In genomic region chr12:48973531-48973930, GRCh38 we compare ENCODE assay signal across 22 cellular contexts. TPM values are rescaled to one million over a fixed set of nuclear protein-coding genes. Genes with fewer than 3 reads are reported as not detected.
DNase-seq lines count a peak whose midpoint lies in the region; ATAC-seq and TF ChIP-seq lines count a peak whose summit lies in the region.
"Had no signal": no experiment of that assay in that cellular context is flagged by ENCODE, and none has a peak within 500 bp of the region (broad histone marks: within the 10 kb centered on the region; RNA-seq: fewer than 3 reads in every experiment).

No MANE protein-coding gene starts in this region.

- no peak overlapping the region for H3K4ac ChIP-seq in IMR-90 (ENCODE audit: low read depth, low read length)

- H3K4me1 ChIP-seq in IMR-90 (ENCODE audit: control insufficient read depth, insufficient read depth, low read length), result peaks cover 14% of the 10 kb centered on the region
- H3K4me1 ChIP-seq in lower lobe of right lung, result peaks cover 39% of the 10 kb centered on the region

- no peak overlapping the region for H3K23ac ChIP-seq in IMR-90 (ENCODE audit: low read depth, low read length)

- no peaks in the 10 kb centered on the region for H3K9me3 Mint-ChIP-seq in activated T-cell treated with anti-CD3 and anti-CD28 coated beads, Interleukin-2, amount 50 U/mL, for 72 hours
- H3K9me3 Mint-ChIP-seq in activated CD8-positive, alpha-beta T cell treated with anti-CD3 and anti-CD28 coated beads, Interleukin-2, amount 10 ng/mL, durations not matched to agents 7 days and 5 days (ENCODE audit: insufficient read depth), result no peaks in the 10 kb centered on the region
- H3K9me3 Mint-ChIP-seq: stimulated activated naive B cell treated with anti-CD40 and anti-IgM and Interleukin-4, amounts not matched to agents 10 μg/mL and 1 μg/mL and 100 μg/mL, for 72 hours; type B pancreatic cell had no signal

- CTCF ChIA-PET in IMR-90 (lab: Yijun Ruan, JAX), result interaction anchor here (1.0 kb wide), 1 partner anchor 14 kb away, joined by 4 read pairs; no protein-coding TSS in a partner anchor
- CTCF ChIA-PET in activated CD8-positive, alpha-beta T cell treated with anti-CD3 and anti-CD28 coated beads, Interleukin-2, amount 10 ng/mL, durations not matched to agents 7 days and 5 days (lab: Charles Lee), result interaction anchor here (0.9 to 2.1 kb wide), 8 partner anchors 9 to 121 kb away, joined by 3 to 12 read pairs (median 5); partner anchors contain the start of gene DDX23

- H3K36me3 ChIP-seq in IMR-90 (ENCODE audit: control insufficient read depth, insufficient read depth, low read length), result no peaks in the 10 kb centered on the region
- no peaks in the 10 kb centered on the region for H3K36me3 ChIP-seq in lower lobe of right lung

- POLR2A ChIA-PET in IMR-90 (lab: Charles Lee; ENCODE audit: unreplicated experiment), result no interaction called here
- POLR2A ChIA-PET in activated CD8-positive, alpha-beta T cell treated with anti-CD3 and anti-CD28 coated beads, Interleukin-2, amount 10 ng/mL, durations not matched to agents 7 days and 5 days (lab: Charles Lee), result no interaction called here

- H4K91ac ChIP-seq in IMR-90 (ENCODE audit: insufficient read depth, low read depth, low read length), result no peak overlapping the region

- H3K27ac Mint-ChIP-seq in activated T-cell treated with anti-CD3 and anti-CD28 coated beads, Interleukin-2, amount 50 U/mL, for 72 hours, result no peak overlapping the region
- no peak overlapping the region for H3K27ac Mint-ChIP-seq in activated CD8-positive, alpha-beta T cell treated with anti-CD3 and anti-CD28 coated beads, Interleukin-2, amount 10 ng/mL, durations not matched to agents 7 days and 5 days
- H3K27ac Mint-ChIP-seq: activated CD8-positive, alpha-beta memory T cell treated with anti-CD3 and anti-CD28 coated beads, Interleukin-2, amount 10 ng/mL, durations not matched to agents 7 days and 5 days; stimulated activated naive B cell treated with anti-CD40 and anti-IgM and Interleukin-4, amounts not matched to agents 10 μg/mL and 1 μg/mL and 100 μg/mL, for 72 hours; type B pancreatic cell had no signal

- no peak overlapping the region for H3K4me3 Mint-ChIP-seq in activated T-cell treated with anti-CD3 and anti-CD28 coated beads, Interleukin-2, amount 50 U/mL, for 72 hours
- no peak overlapping the region for H3K4me3 Mint-ChIP-seq in activated CD8-positive, alpha-beta T cell treated with anti-CD3 and anti-CD28 coated beads, Interleukin-2, amount 10 ng/mL, durations not matched to agents 7 days and 5 days
- H3K4me3 Mint-ChIP-seq: activated CD8-positive, alpha-beta memory T cell treated with anti-CD3 and anti-CD28 coated beads, Interleukin-2, amount 10 ng/mL, durations not matched to agents 7 days and 5 days; stimulated activated naive B cell treated with anti-CD40 and anti-IgM and Interleukin-4, amounts not matched to agents 10 μg/mL and 1 μg/mL and 100 μg/mL, for 72 hours had no signal

- H3K79me1 ChIP-seq in IMR-90 (ENCODE audit: low read depth in 1 of 2, low read length in 2 of 2), result no peaks in the 10 kb centered on the region

- peak; percentile 23 for DNase-seq in 8988T
- no peak for DNase-seq in IMR-90
- peak; percentile 86 for DNase-seq in Right ventricle myocardium inferior (ENCODE audit: missing footprints)
- DNase-seq in lower lobe of right lung, result peak; percentile 59
- DNase-seq in COR-L47 (lab: John Stamatoyannopoulos, UW), result no peak
- no peak for DNase-seq in DMS79 (lab: John Stamatoyannopoulos, UW)
- no peak for DNase-seq in activated T-cell treated with anti-CD3 and anti-CD28 coated beads, Interleukin-2, amount 50 U/mL, for 72 hours
- no peak for DNase-seq in activated CD8-positive, alpha-beta T cell treated with anti-CD3 and anti-CD28 coated beads, Interleukin-2, amount 10 ng/mL, durations not matched to agents 7 days and 5 days
- DNase-seq: activated gamma-delta T cell treated with Interleukin-2 at 50 U/mL for 16 hours; cortex of kidney; hippocampal formation; NCI-H1436 treated with DMSO at 0.1 percent for 48 hours; NCI-H345; stimulated activated naive B cell treated with anti-CD40 and anti-IgM and Interleukin-4, amounts not matched to agents 10 μg/mL and 1 μg/mL and 100 μg/mL, for 72 hours had no signal

- H4K5ac ChIP-seq in IMR-90 (ENCODE audit: low read depth, low read length), result no peak overlapping the region

- dilution Hi-C loops in IMR-90 (cut with HindIII; ENCODE audit: low sequenced_read_pairs, unreplicated experiment), result no loop called here

- no peak overlapping the region for H2BK20ac ChIP-seq in IMR-90 (ENCODE audit: low read depth, low read length)

- peak overlapping the region; percentile 23 for H2AFZ ChIP-seq in IMR-90 (replicated peaks; ENCODE audit: low read length, poor library complexity)

- H2AK5ac ChIP-seq in IMR-90 (ENCODE audit: low read depth, low read length), result no peak overlapping the region

- no peak for TF ChIP-seq RAD21 in IMR-90 (IDR thresholded peaks at IDR 0.05; ENCODE audit: low read length)

- H4K20me1 ChIP-seq in IMR-90 (ENCODE audit: insufficient read depth, low read length), result peaks cover 4% of the 10 kb centered on the region

- H2AK9ac ChIP-seq in IMR-90 (replicated peaks; ENCODE audit: low read depth, low read length, poor library complexity), result no peak overlapping the region

- H3K36me3 Mint-ChIP-seq in activated T-cell treated with anti-CD3 and anti-CD28 coated beads, Interleukin-2, amount 50 U/mL, for 72 hours (ENCODE audit: insufficient read depth in 2 of 2), result no peaks in the 10 kb centered on the region
- H3K36me3 Mint-ChIP-seq in activated CD8-positive, alpha-beta T cell treated with anti-CD3 and anti-CD28 coated beads, Interleukin-2, amount 10 ng/mL, durations not matched to agents 7 days and 5 days (ENCODE audit: low read depth), result no peaks in the 10 kb centered on the region
- H3K36me3 Mint-ChIP-seq: CD4-positive, CD25-positive, alpha-beta regulatory T cell; type B pancreatic cell had no signal

- in situ Hi-C loops in IMR-90 (cut with MboI; ENCODE audit: low sequenced_read_pairs), result no loop called here

- H3K27ac ChIP-seq in IMR-90 (ENCODE audit: insufficient read depth, low read length), result no peak overlapping the region
- H3K27ac ChIP-seq in lower lobe of right lung, result no peak overlapping the region
- H3K27ac ChIP-seq: A549 had no signal

- H3K27me3 ChIP-seq in IMR-90 (ENCODE audit: control insufficient read depth, insufficient read depth, low read length) (peaks cover 75% of the 10 kb centered on the region), lower lobe of right lung (ENCODE audit: low read depth) (peaks cover 83% of the 10 kb centered on the region)

- no peak overlapping the region for H3K4me2 ChIP-seq in IMR-90 (ENCODE audit: low read depth, low read length)
- H3K4me2 ChIP-seq: A549 had no signal

- no peak overlapping the region for H2BK5ac ChIP-seq in IMR-90 (ENCODE audit: low read depth, low read length, poor library complexity, severe bottlenecking)

- 23% methylated on average over 6 of the region's 12 CpGs; no CpG with 5 or more reads in 1 of the 2 experiments for WGBS in IMR-90 (ENCODE audit: extremely low coverage in 2 of 2, insufficient read length in 1 of 2), 2 experiments

- H3K9me1 ChIP-seq in IMR-90 (ENCODE audit: insufficient read depth, low read length), result peaks cover 12% of the 10 kb centered on the region

- no peak overlapping the region for H3K9ac ChIP-seq in IMR-90 (ENCODE audit: low read depth, low read length)

- intact Hi-C loops in IMR-90 (cut with micrococcal nuclease) (no loop called here), Right ventricle myocardium inferior (cut with DNase I) (no loop called here), lower lobe of right lung (cut with DNase I) (no loop called here)

- TF ChIP-seq POLR2A in IMR-90 (IDR thresholded peaks at IDR 0.05; ENCODE audit: low read depth, low read length), result no peak

- H3K14ac ChIP-seq in IMR-90 (replicated peaks; ENCODE audit: low read depth, low read length), result no peak overlapping the region

- peaks cover 50% of the 10 kb centered on the region for H3K4me1 Mint-ChIP-seq in activated T-cell treated with anti-CD3 and anti-CD28 coated beads, Interleukin-2, amount 50 U/mL, for 72 hours (ENCODE audit: low read depth)
- peaks cover 48% of the 10 kb centered on the region for H3K4me1 Mint-ChIP-seq in activated CD8-positive, alpha-beta T cell treated with anti-CD3 and anti-CD28 coated beads, Interleukin-2, amount 10 ng/mL, durations not matched to agents 7 days and 5 days (ENCODE audit: low read depth)

- H3K4me3 ChIP-seq in IMR-90 (ENCODE audit: insufficient read depth, low read depth, low read length), result no peak overlapping the region
- no peak overlapping the region for H3K4me3 ChIP-seq in lower lobe of right lung
- H3K4me3 ChIP-seq: A549, mucosa of descending colon had no signal

- H4K8ac ChIP-seq in IMR-90 (ENCODE audit: low read depth in 2 of 2, low read length in 2 of 2), result no peak overlapping the region

- no peak overlapping the region for H3K18ac ChIP-seq in IMR-90 (ENCODE audit: low read depth, low read length)

- ATAC-seq in IMR-90 (ENCODE audit: low read depth) (no peak), Right ventricle myocardium inferior (peak; percentile 82), lower lobe of right lung (peak; percentile 45 to 57)
- no peak for ATAC-seq in activated T-cell treated with anti-CD3 and anti-CD28 coated beads, Interleukin-2, amount 50 U/mL, for 72 hours (replicated peaks in 1 of 2)
- no peak for ATAC-seq in activated CD8-positive, alpha-beta T cell treated with anti-CD3 and anti-CD28 coated beads, Interleukin-2, amount 10 ng/mL, durations not matched to agents 7 days and 5 days
- ATAC-seq: stimulated activated naive B cell treated with anti-CD40 and anti-IgM and Interleukin-4, amounts not matched to agents 10 μg/mL and 1 μg/mL and 100 μg/mL, for 72 hours had no signal

- TF ChIP-seq CTCF in IMR-90 (conservative IDR thresholded peaks at IDR 0.05; ENCODE audit: low read depth, low read length), result no peak
- no peak for TF ChIP-seq CTCF in lower lobe of right lung (IDR thresholded peaks at IDR 0.05)

- no peak overlapping the region for H2BK15ac ChIP-seq in IMR-90 (ENCODE audit: low read depth, low read length)

- H3K27me3 Mint-ChIP-seq in activated T-cell treated with anti-CD3 and anti-CD28 coated beads, Interleukin-2, amount 50 U/mL, for 72 hours (ENCODE audit: low read depth), result peaks cover 88% of the 10 kb centered on the region
- H3K27me3 Mint-ChIP-seq in activated CD8-positive, alpha-beta T cell treated with anti-CD3 and anti-CD28 coated beads, Interleukin-2, amount 10 ng/mL, durations not matched to agents 7 days and 5 days (ENCODE audit: low read depth), result peaks cover 84% of the 10 kb centered on the region

- H3K9me3 ChIP-seq in IMR-90 (ENCODE audit: control insufficient read depth, insufficient read depth, low read length) (no peaks in the 10 kb centered on the region), lower lobe of right lung (no peaks in the 10 kb centered on the region)
- H3K9me3 ChIP-seq: A549, mucosa of descending colon had no signal

- BruUV-seq in IMR-90 (replicated peaks; lab: Mats Ljungman, UMichigan), result no TSS peak

- no peak overlapping the region for H3K56ac ChIP-seq in IMR-90 (ENCODE audit: extremely low read depth, insufficient read depth, low read length)

- no peak overlapping the region for H2BK120ac ChIP-seq in IMR-90 (ENCODE audit: low read depth, low read length)

RNA-seq across cellular contexts. Expression of gene WNT10B, which starts 2.0 kb away (rescaled TPM):
- total RNA-seq in IMR-90 (2012; rRNA removed) (under 0.01 TPM in 2 replicates), Right ventricle myocardium inferior (0.43 TPM), lower lobe of right lung (0.77 TPM)
- 0.26 and 0.53 TPM in 2 replicates for polyA plus RNA-seq in IMR-90 (2012; rRNA removed)
- 0.37 and 0.53 TPM in 2 replicates for polyA plus RNA-seq in IMR-90 (2012; cell fraction: cytosol; rRNA removed)
- 1.4 and 1.9 TPM in 2 replicates for polyA plus RNA-seq in IMR-90 (2012; cell fraction: nucleus; rRNA removed; ENCODE audit: low replicate concordance)
- total RNA-seq in activated T-cell treated with anti-CD3 and anti-CD28 coated beads, Interleukin-2, amount 50 U/mL, for 72 hours, result 1 to 10 TPM in 1 of 2 donors, under 1 TPM in 1; 0.31 to 1.7 TPM
- total RNA-seq in activated CD8-positive, alpha-beta T cell treated with anti-CD3 and anti-CD28 coated beads, Interleukin-2, amount 10 ng/mL, durations not matched to agents 7 days and 5 days, result 1 to 10 TPM; 2.4 to 3.2 TPM
- total RNA-seq: epithelial cell of proximal tubule, RPMI7951 had no signal
- polyA plus RNA-seq: CD4-positive, CD25-positive, alpha-beta regulatory T cell had no signal

RNA-seq across cellular contexts. Expression of gene WNT1, which starts 4.6 kb away (rescaled TPM):
- not detected in 2 replicates for total RNA-seq in IMR-90 (2012; rRNA removed)
- not detected in 2 replicates for polyA plus RNA-seq in IMR-90 (2012; rRNA removed)
- not detected in 2 replicates for polyA plus RNA-seq in IMR-90 (2012; cell fraction: cytosol; rRNA removed)
- 0.08 TPM in 1 of 2 replicates, not detected in the other for polyA plus RNA-seq in IMR-90 (2012; cell fraction: nucleus; rRNA removed; ENCODE audit: low replicate concordance)
- not detected for total RNA-seq in Right ventricle myocardium inferior
- total RNA-seq in lower lobe of right lung, result not detected
- total RNA-seq in activated T-cell treated with anti-CD3 and anti-CD28 coated beads, Interleukin-2, amount 50 U/mL, for 72 hours, result under 1 TPM in 1 of 2 donors, not detected in 1; 0.42 TPM
- total RNA-seq in activated CD8-positive, alpha-beta T cell treated with anti-CD3 and anti-CD28 coated beads, Interleukin-2, amount 10 ng/mL, durations not matched to agents 7 days and 5 days, result 1 to 10 TPM in 1 of 2 experiments, under 1 TPM in 1; 0.81 to 1.1 TPM
- total RNA-seq: epithelial cell of proximal tubule; mucosa of descending colon; RPMI7951; T-helper 1 cell treated with Interleukin-12 subunit alpha and Interleukin-12 subunit beta and Interleukin-4 antibody, amounts not matched to agents 30 ng/mL and 1 ng/mL, for 36 hours had no signal
- polyA plus RNA-seq: A549 had no signal

RNA-seq across cellular contexts. Expression of gene ARF3, which starts 16.2 kb away (rescaled TPM):
- total RNA-seq in IMR-90 (2012; rRNA removed) (97.7 and 103 TPM in 2 replicates), Right ventricle myocardium inferior (49.6 TPM), lower lobe of right lung (155 TPM)
- 198 and 222 TPM in 2 replicates for polyA plus RNA-seq in IMR-90 (2012; rRNA removed)
- 112 and 114 TPM in 2 replicates for polyA plus RNA-seq in IMR-90 (2012; cell fraction: cytosol; rRNA removed)
- 92.4 and 160 TPM in 2 replicates for polyA plus RNA-seq in IMR-90 (2012; cell fraction: nucleus; rRNA removed; ENCODE audit: low replicate concordance)
- total RNA-seq in activated T-cell treated with anti-CD3 and anti-CD28 coated beads, Interleukin-2, amount 50 U/mL, for 72 hours, result 10 to 100 TPM; 73.5 to 96.5 TPM
- 100 to 1,000 TPM; 104 to 108 TPM for total RNA-seq in activated CD8-positive, alpha-beta T cell treated with anti-CD3 and anti-CD28 coated beads, Interleukin-2, amount 10 ng/mL, durations not matched to agents 7 days and 5 days

RNA-seq across cellular contexts. Expression of gene DDN, which starts 25.6 kb away (rescaled TPM):
- total RNA-seq in IMR-90 (2012; rRNA removed) (under 0.01 and 0.18 TPM in 2 replicates), Right ventricle myocardium inferior (0.49 TPM), lower lobe of right lung (not detected)
- 0.21 and 0.22 TPM in 2 replicates for polyA plus RNA-seq in IMR-90 (2012; rRNA removed)
- 0.05 and 0.10 TPM in 2 replicates for polyA plus RNA-seq in IMR-90 (2012; cell fraction: cytosol; rRNA removed)
- polyA plus RNA-seq in IMR-90 (2012; cell fraction: nucleus; rRNA removed; ENCODE audit: low replicate concordance), result 0.95 and 1.1 TPM in 2 replicates
- total RNA-seq in activated T-cell treated with anti-CD3 and anti-CD28 coated beads, Interleukin-2, amount 50 U/mL, for 72 hours, result under 1 TPM; 0.25 to 0.38 TPM
- under 1 TPM; 0.39 to 0.42 TPM for total RNA-seq in activated CD8-positive, alpha-beta T cell treated with anti-CD3 and anti-CD28 coated beads, Interleukin-2, amount 10 ng/mL, durations not matched to agents 7 days and 5 days
- total RNA-seq: RPMI7951 had no signal
- polyA plus RNA-seq: CD4-positive, CD25-positive, alpha-beta regulatory T cell had no signal

RNA-seq across cellular contexts. Expression of gene PRKAG1, which starts 45.0 kb away (rescaled TPM):
- total RNA-seq in IMR-90 (2012; rRNA removed) (76.4 and 106 TPM in 2 replicates), Right ventricle myocardium inferior (93.8 TPM), lower lobe of right lung (49.2 TPM)
- polyA plus RNA-seq in IMR-90 (2012; rRNA removed), result 67.8 and 81.1 TPM in 2 replicates
- polyA plus RNA-seq in IMR-90 (2012; cell fraction: cytosol; rRNA removed), result 32.2 and 43.2 TPM in 2 replicates
- polyA plus RNA-seq in IMR-90 (2012; cell fraction: nucleus; rRNA removed; ENCODE audit: low replicate concordance), result 17.6 and 73.2 TPM in 2 replicates
- total RNA-seq in activated T-cell treated with anti-CD3 and anti-CD28 coated beads, Interleukin-2, amount 50 U/mL, for 72 hours, result 10 to 100 TPM; 66.1 to 79.3 TPM
- 10 to 100 TPM; 57.5 to 59.8 TPM for total RNA-seq in activated CD8-positive, alpha-beta T cell treated with anti-CD3 and anti-CD28 coated beads, Interleukin-2, amount 10 ng/mL, durations not matched to agents 7 days and 5 days

Comparison
In these comparisons a context has a peak if more than half of its experiments do, and no peak if none do; other contexts are left out.
1. DNase-seq: peak in 8988T (single experiment), Right ventricle myocardium inferior (single experiment) and lower lobe of right lung (single experiment); none in IMR-90 (single experiment), COR-L47 (single experiment), DMS79 (single experiment), activated T-cell treated with anti-CD3 and anti-CD28 coated beads, Interleukin-2, amount 50 U/mL, for 72 hours (0 of 2) and activated CD8-positive, alpha-beta T cell treated with anti-CD3 and anti-CD28 coated beads, Interleukin-2, amount 10 ng/mL, durations not matched to agents 7 days and 5 days (single experiment).
2. ATAC-seq: peak in Right ventricle myocardium inferior (single experiment) and lower lobe of right lung (2 of 2); none in IMR-90 (single experiment), activated T-cell treated with anti-CD3 and anti-CD28 coated beads, Interleukin-2, amount 50 U/mL, for 72 hours (0 of 2) and activated CD8-positive, alpha-beta T cell treated with anti-CD3 and anti-CD28 coated beads, Interleukin-2, amount 10 ng/mL, durations not matched to agents 7 days and 5 days (single experiment).